12 cellular contexts compared by ENCODE assay signal in genomic region chr2:128274218-128274617, GRCh38. TPM values are rescaled to one million over a fixed set of nuclear protein-coding genes. Genes with fewer than 3 reads are reported as not detected.
DNase-seq lines count a peak whose midpoint lies in the region; ATAC-seq and TF ChIP-seq lines count a peak whose summit lies in the region.
"Had no signal": no experiment of that assay in that cellular context is flagged by ENCODE, and none has a peak within 500 bp of the region (broad histone marks: within the 10 kb centered on the region; RNA-seq: fewer than 3 reads in every experiment).

No MANE protein-coding gene starts in this region.

- peak overlapping the region; percentile 35 for H3K27ac Mint-ChIP-seq in activated T-cell treated with anti-CD3 and anti-CD28 coated beads, Interleukin-2, amount 50 U/mL, for 72 hours
- no peak overlapping the region for H3K27ac Mint-ChIP-seq in endothelial cell (ENCODE audit: unreplicated experiment)
- H3K27ac Mint-ChIP-seq in natural killer cell treated with Interleukin-12 subunit alpha and Interleukin-12 subunit beta and Interleukin-15 and Interleukin-18, amount 100 ng/mL, for 72 hours: peak overlapping the region in 1 of 2 donors; percentile 64
- H3K27ac Mint-ChIP-seq in stimulated activated effector memory CD8-positive, alpha-beta T cell treated with anti-CD3 and anti-CD28 coated beads, Interleukin-12 subunit alpha, Interleukin-12 subunit beta, amount 100 ng/mL, for 72 hours: peak overlapping the region; percentile 63

- no peak overlapping the region for H3K4me3 Mint-ChIP-seq in activated T-cell treated with anti-CD3 and anti-CD28 coated beads, Interleukin-2, amount 50 U/mL, for 72 hours
- H3K4me3 Mint-ChIP-seq in endothelial cell (ENCODE audit: unreplicated experiment): peak overlapping the region; percentile 25
- H3K4me3 Mint-ChIP-seq in natural killer cell treated with Interleukin-12 subunit alpha and Interleukin-12 subunit beta and Interleukin-15 and Interleukin-18, amount 100 ng/mL, for 72 hours: peak overlapping the region; percentile 74
- no peak overlapping the region for H3K4me3 Mint-ChIP-seq in stimulated activated effector memory CD8-positive, alpha-beta T cell treated with anti-CD3 and anti-CD28 coated beads, Interleukin-12 subunit alpha, Interleukin-12 subunit beta, amount 100 ng/mL, for 72 hours
- H3K4me3 Mint-ChIP-seq: CD14-positive monocyte had no signal

- no peak for ATAC-seq in activated T-cell treated with anti-CD3 and anti-CD28 coated beads, Interleukin-2, amount 50 U/mL, for 72 hours (replicated peaks in 1 of 2)
- ATAC-seq in natural killer cell treated with Interleukin-12 subunit alpha and Interleukin-12 subunit beta and Interleukin-15 and Interleukin-18, amount 100 ng/mL, for 72 hours: no peak
- ATAC-seq in stimulated activated effector memory CD8-positive, alpha-beta T cell treated with anti-CD3 and anti-CD28 coated beads, Interleukin-12 subunit alpha, Interleukin-12 subunit beta, amount 100 ng/mL, for 72 hours: no peak

- DNase-seq in activated T-cell treated with anti-CD3 and anti-CD28 coated beads, Interleukin-2, amount 50 U/mL, for 72 hours: no peak
- DNase-seq in activated T-cell treated with anti-CD3 and anti-CD28 coated beads, Interleukin-2, amount 50 U/mL, for 48 hours: no peak
- DNase-seq in endothelial cell (ENCODE audit: low spot score) (no peak), NCI-H510A (lab: John Stamatoyannopoulos, UW) (no peak), 8988T (no peak), OCI-M1 (lab: John Stamatoyannopoulos, UW) (no peak)
- no peak for DNase-seq in natural killer cell treated with Interleukin-12 subunit alpha and Interleukin-12 subunit beta and Interleukin-15 and Interleukin-18, amount 100 ng/mL, for 72 hours (ENCODE audit: low spot score)
- DNase-seq in stimulated activated effector memory CD8-positive, alpha-beta T cell treated with anti-CD3 and anti-CD28 coated beads, Interleukin-12 subunit alpha, Interleukin-12 subunit beta, amount 100 ng/mL, for 72 hours (ENCODE audit: low spot score in 2 of 2): no peak
- DNase-seq: CD4-positive, alpha-beta memory T cell; DMS 273 treated with DMSO at 0.1 percent for 48 hours; GM23248 had no signal

- no peaks in the 10 kb centered on the region for H3K4me1 Mint-ChIP-seq in activated T-cell treated with anti-CD3 and anti-CD28 coated beads, Interleukin-2, amount 50 U/mL, for 72 hours (ENCODE audit: low read depth)
- H3K4me1 Mint-ChIP-seq in endothelial cell (ENCODE audit: unreplicated experiment): no peaks in the 10 kb centered on the region
- peaks cover 32 to 41% of the 10 kb centered on the region in 2 donors for H3K4me1 Mint-ChIP-seq in natural killer cell treated with Interleukin-12 subunit alpha and Interleukin-12 subunit beta and Interleukin-15 and Interleukin-18, amount 100 ng/mL, for 72 hours (ENCODE audit: low read depth in 2 of 2)
- H3K4me1 Mint-ChIP-seq in stimulated activated effector memory CD8-positive, alpha-beta T cell treated with anti-CD3 and anti-CD28 coated beads, Interleukin-12 subunit alpha, Interleukin-12 subunit beta, amount 100 ng/mL, for 72 hours: peaks cover 18% of the 10 kb centered on the region

- peaks cover 10 to 16% of the 10 kb centered on the region in 2 donors for H3K36me3 Mint-ChIP-seq in activated T-cell treated with anti-CD3 and anti-CD28 coated beads, Interleukin-2, amount 50 U/mL, for 72 hours (ENCODE audit: insufficient read depth in 2 of 2)
- H3K36me3 Mint-ChIP-seq in endothelial cell (ENCODE audit: low read depth, unreplicated experiment): peaks cover 15% of the 10 kb centered on the region
- H3K36me3 Mint-ChIP-seq in natural killer cell treated with Interleukin-12 subunit alpha and Interleukin-12 subunit beta and Interleukin-15 and Interleukin-18, amount 100 ng/mL, for 72 hours: peaks cover 6% of the 10 kb centered on the region
- H3K36me3 Mint-ChIP-seq in stimulated activated effector memory CD8-positive, alpha-beta T cell treated with anti-CD3 and anti-CD28 coated beads, Interleukin-12 subunit alpha, Interleukin-12 subunit beta, amount 100 ng/mL, for 72 hours: no peaks in the 10 kb centered on the region

- TF ChIP-seq CTCF in endothelial cell (IDR thresholded peaks at IDR 0.05; ENCODE audit: unreplicated experiment): no peak

- no peaks in the 10 kb centered on the region for H3K27me3 Mint-ChIP-seq in activated T-cell treated with anti-CD3 and anti-CD28 coated beads, Interleukin-2, amount 50 U/mL, for 72 hours (ENCODE audit: low read depth)
- H3K27me3 Mint-ChIP-seq in endothelial cell (ENCODE audit: unreplicated experiment): peaks cover 3% of the 10 kb centered on the region
- no peaks in the 10 kb centered on the region for H3K27me3 Mint-ChIP-seq in natural killer cell treated with Interleukin-12 subunit alpha and Interleukin-12 subunit beta and Interleukin-15 and Interleukin-18, amount 100 ng/mL, for 72 hours
- H3K27me3 Mint-ChIP-seq: CD4-positive, alpha-beta memory T cell had no signal

- peaks cover 4 to 6% of the 10 kb centered on the region in 2 donors for H3K9me3 Mint-ChIP-seq in activated T-cell treated with anti-CD3 and anti-CD28 coated beads, Interleukin-2, amount 50 U/mL, for 72 hours
- H3K9me3 Mint-ChIP-seq in endothelial cell (ENCODE audit: unreplicated experiment): peaks cover 6% of the 10 kb centered on the region
- H3K9me3 Mint-ChIP-seq in natural killer cell treated with Interleukin-12 subunit alpha and Interleukin-12 subunit beta and Interleukin-15 and Interleukin-18, amount 100 ng/mL, for 72 hours: peaks cover 5% of the 10 kb centered on the region
- peaks cover 4% of the 10 kb centered on the region for H3K9me3 Mint-ChIP-seq in stimulated activated effector memory CD8-positive, alpha-beta T cell treated with anti-CD3 and anti-CD28 coated beads, Interleukin-12 subunit alpha, Interleukin-12 subunit beta, amount 100 ng/mL, for 72 hours

RNA-seq across cellular contexts. Expression of gene HS6ST1, which starts 44.5 kb away (rescaled TPM):
- 10 to 100 TPM; 10.6 to 11.3 TPM for total RNA-seq in activated T-cell treated with anti-CD3 and anti-CD28 coated beads, Interleukin-2, amount 50 U/mL, for 72 hours
- total RNA-seq in endothelial cell (ENCODE audit: unreplicated experiment): 23.3 TPM
- 10 to 100 TPM; 17.5 to 25.5 TPM for total RNA-seq in natural killer cell treated with Interleukin-12 subunit alpha and Interleukin-12 subunit beta and Interleukin-15 and Interleukin-18, amount 100 ng/mL, for 72 hours

Comparison
In these comparisons a context has a peak if more than half of its experiments do, and no peak if none do; other contexts are left out.
1. H3K4me3 Mint-ChIP-seq: peak in endothelial cell (single experiment) and natural killer cell treated with Interleukin-12 subunit alpha and Interleukin-12 subunit beta and Interleukin-15 and Interleukin-18, amount 100 ng/mL, for 72 hours (single experiment); none in activated T-cell treated with anti-CD3 and anti-CD28 coated beads, Interleukin-2, amount 50 U/mL, for 72 hours (0 of 2) and stimulated activated effector memory CD8-positive, alpha-beta T cell treated with anti-CD3 and anti-CD28 coated beads, Interleukin-12 subunit alpha, Interleukin-12 subunit beta, amount 100 ng/mL, for 72 hours (single experiment).